1 cellular context compared by ENCODE assay signal in the genomic region with DNA sequence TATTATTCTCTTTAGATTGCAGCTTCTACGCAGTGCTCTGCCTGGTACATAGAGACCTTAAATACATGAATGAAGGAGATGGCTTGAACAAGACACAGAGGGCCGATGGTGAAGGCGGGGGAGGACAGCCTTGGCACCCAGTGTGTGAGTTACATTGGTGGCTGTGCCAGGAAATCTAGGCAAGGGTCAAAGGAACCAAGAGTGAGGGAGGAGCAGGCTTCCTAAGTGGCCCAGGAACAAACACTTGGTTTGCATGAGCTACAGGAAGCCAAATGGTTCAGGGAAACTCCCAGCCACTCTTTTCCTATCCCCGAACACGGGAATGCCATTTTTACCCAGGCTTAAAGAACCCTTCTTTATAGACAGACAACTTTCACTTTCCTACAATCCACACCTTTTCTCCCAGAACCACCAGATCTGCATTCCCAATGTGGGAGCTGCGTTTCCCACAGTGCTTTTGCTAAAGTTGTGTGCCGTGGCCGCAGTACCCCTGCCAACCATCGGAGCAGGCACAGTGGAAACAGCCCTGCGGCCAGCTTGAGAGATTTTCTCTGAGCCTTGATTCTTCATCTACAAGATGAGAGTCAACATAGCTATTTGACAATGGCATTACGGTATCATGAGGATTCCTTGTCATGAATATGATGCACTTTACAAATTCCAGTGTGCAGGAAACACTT.
TF ChIP-seq lines count a peak whose summit lies in the region.

No MANE protein-coding gene starts in this region.

TF ChIP-seq in neural cell, 6 proteins besides CTCF, POLR2A, EP300 and RAD21:
- TF ChIP-seq, protein P1, sequence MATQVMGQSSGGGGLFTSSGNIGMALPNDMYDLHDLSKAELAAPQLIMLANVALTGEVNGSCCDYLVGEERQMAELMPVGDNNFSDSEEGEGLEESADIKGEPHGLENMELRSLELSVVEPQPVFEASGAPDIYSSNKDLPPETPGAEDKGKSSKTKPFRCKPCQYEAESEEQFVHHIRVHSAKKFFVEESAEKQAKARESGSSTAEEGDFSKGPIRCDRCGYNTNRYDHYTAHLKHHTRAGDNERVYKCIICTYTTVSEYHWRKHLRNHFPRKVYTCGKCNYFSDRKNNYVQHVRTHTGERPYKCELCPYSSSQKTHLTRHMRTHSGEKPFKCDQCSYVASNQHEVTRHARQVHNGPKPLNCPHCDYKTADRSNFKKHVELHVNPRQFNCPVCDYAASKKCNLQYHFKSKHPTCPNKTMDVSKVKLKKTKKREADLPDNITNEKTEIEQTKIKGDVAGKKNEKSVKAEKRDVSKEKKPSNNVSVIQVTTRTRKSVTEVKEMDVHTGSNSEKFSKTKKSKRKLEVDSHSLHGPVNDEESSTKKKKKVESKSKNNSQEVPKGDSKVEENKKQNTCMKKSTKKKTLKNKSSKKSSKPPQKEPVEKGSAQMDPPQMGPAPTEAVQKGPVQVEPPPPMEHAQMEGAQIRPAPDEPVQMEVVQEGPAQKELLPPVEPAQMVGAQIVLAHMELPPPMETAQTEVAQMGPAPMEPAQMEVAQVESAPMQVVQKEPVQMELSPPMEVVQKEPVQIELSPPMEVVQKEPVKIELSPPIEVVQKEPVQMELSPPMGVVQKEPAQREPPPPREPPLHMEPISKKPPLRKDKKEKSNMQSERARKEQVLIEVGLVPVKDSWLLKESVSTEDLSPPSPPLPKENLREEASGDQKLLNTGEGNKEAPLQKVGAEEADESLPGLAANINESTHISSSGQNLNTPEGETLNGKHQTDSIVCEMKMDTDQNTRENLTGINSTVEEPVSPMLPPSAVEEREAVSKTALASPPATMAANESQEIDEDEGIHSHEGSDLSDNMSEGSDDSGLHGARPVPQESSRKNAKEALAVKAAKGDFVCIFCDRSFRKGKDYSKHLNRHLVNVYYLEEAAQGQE (IDR thresholded peaks at IDR 0.05; ENCODE audit: borderline replicate concordance) = no peak
- TF ChIP-seq SMC3 (conservative IDR thresholded peaks at IDR 0.05; ENCODE audit: poor library complexity) = no peak
- no peak for TF ChIP-seq EZH2 (IDR thresholded peaks at IDR 0.05; ENCODE audit: borderline replicate concordance, insufficient read depth, low read length, poor library complexity, severe bottlenecking)
- TF ChIP-seq TAF1 (IDR thresholded peaks at IDR 0.05; ENCODE audit: low read depth) = no peak
- no peak for TF ChIP-seq MXI1 (conservative IDR thresholded peaks at IDR 0.05; ENCODE audit: poor library complexity, severe bottlenecking)
- no peak for TF ChIP-seq POLR2AphosphoS5 (IDR thresholded peaks at IDR 0.05)
